In the genomic region with DNA sequence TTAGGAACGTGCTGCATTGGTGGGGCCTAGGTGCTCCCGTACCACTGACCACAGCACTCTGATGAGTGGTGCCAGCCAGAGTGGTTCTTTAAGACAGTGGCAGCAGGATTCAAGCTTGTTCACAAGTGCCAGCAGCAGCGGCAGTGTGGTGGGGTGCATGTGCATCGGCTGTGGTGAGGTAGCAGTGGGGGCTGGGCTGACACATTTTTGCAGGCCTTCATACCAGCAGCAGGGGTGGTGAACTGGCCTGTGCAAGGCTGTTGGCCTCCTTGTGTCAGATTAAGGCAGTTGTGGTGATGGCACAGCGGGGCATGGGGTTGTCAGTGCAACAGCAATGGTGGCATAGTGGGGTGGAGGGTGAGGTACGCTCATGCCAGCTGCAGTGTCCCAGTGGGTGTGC, we compare ENCODE assay signal across 34 cellular contexts.
"Had no signal": no experiment of that assay in that cellular context is flagged by ENCODE, and none has a peak within 500 bp of the region (broad histone marks: within the 10 kb centered on the region; RNA-seq: fewer than 3 reads in every experiment).

No MANE protein-coding gene starts in this region.

- H3K27me3 ChIP-seq: adrenal gland, ascending aorta, breast epithelium, cardiac muscle cell, esophagus muscularis mucosa, foreskin keratinocyte, gastrocnemius medialis had no signal

- H3K4me1 Mint-ChIP-seq: activated CD4-positive, alpha-beta memory T cell treated with anti-CD3 and anti-CD28 coated beads, Interleukin-2, amount 10 ng/mL, durations not matched to agents 7 days and 5 days; activated CD4-positive, alpha-beta T cell treated with anti-CD3 and anti-CD28 coated beads, Interleukin-2, amount 10 ng/mL, durations not matched to agents 7 days and 5 days; activated naive CD4-positive, alpha-beta T cell treated with anti-CD3 and anti-CD28 coated beads, Interleukin-2, amount 50 U/mL, for 24 hours; activated naive CD8-positive, alpha-beta T cell treated with anti-CD3 and anti-CD28 coated beads for 36 hours; activated naive CD8-positive, alpha-beta T cell treated with anti-CD3 and anti-CD28 coated beads, Interleukin-2, amount 50 U/mL, for 24 hours; brain; central memory CD8-positive, alpha-beta T cell had no signal

- H3K4me3 Mint-ChIP-seq: activated CD4-positive, alpha-beta memory T cell treated with anti-CD3 and anti-CD28 coated beads, Interleukin-2, amount 10 ng/mL, durations not matched to agents 7 days and 5 days; activated CD4-positive, alpha-beta T cell treated with anti-CD3 and anti-CD28 coated beads, Interleukin-2, amount 10 ng/mL, durations not matched to agents 7 days and 5 days; activated naive CD4-positive, alpha-beta T cell treated with anti-CD3 and anti-CD28 coated beads, Interleukin-2, amount 50 U/mL, for 24 hours; activated naive CD8-positive, alpha-beta T cell treated with anti-CD3 and anti-CD28 coated beads for 36 hours; activated naive CD8-positive, alpha-beta T cell treated with anti-CD3 and anti-CD28 coated beads, Interleukin-2, amount 50 U/mL, for 24 hours; activated T-cell treated with anti-CD3 and anti-CD28 coated beads, Interleukin-2, amount 50 U/mL, for 24 hours; activated T-cell treated with anti-CD3 and anti-CD28 coated beads, Interleukin-2, amount 50 U/mL, for 72 hours; brain; central memory CD8-positive, alpha-beta T cell; effector memory CD8-positive, alpha-beta T cell; WTC11 had no signal

- H3K27ac ChIP-seq: adrenal gland, ascending aorta, breast epithelium, cardiac muscle cell, esophagus muscularis mucosa, foreskin keratinocyte, gastrocnemius medialis, VCaP had no signal

- DNase-seq: activated CD4-positive, alpha-beta memory T cell treated with anti-CD3 and anti-CD28 coated beads, Interleukin-2, amount 10 ng/mL, durations not matched to agents 7 days and 5 days; activated CD4-positive, alpha-beta T cell treated with anti-CD3 and anti-CD28 coated beads for 1 hour; activated CD4-positive, alpha-beta T cell treated with anti-CD3 and anti-CD28 coated beads for 4 hours; activated CD4-positive, alpha-beta T cell treated with anti-CD3 and anti-CD28 coated beads, Interleukin-2, amount 10 ng/mL, durations not matched to agents 7 days and 5 days; activated CD4-positive, alpha-beta T cell treated with anti-CD3 and anti-CD28 coated beads, Interleukin-2, amount 50 U/mL, for 4 hours; activated CD8-positive, alpha-beta memory T cell treated with anti-CD3 and anti-CD28 coated beads, Interleukin-2, amount 50 U/mL, for 48 hours; activated gamma-delta T cell; activated naive CD4-positive, alpha-beta T cell; activated naive CD8-positive, alpha-beta T cell treated with anti-CD3 and anti-CD28 coated beads for 36 hours; activated naive CD8-positive, alpha-beta T cell treated with anti-CD3 and anti-CD28 coated beads, Interleukin-2, amount 50 U/mL, for 24 hours; activated T-cell treated with anti-CD3 and anti-CD28 coated beads for 4 hours; activated T-cell treated with anti-CD3 and anti-CD28 coated beads, Interleukin-2, amount 50 U/mL, for 24 hours; activated T-cell treated with anti-CD3 and anti-CD28 coated beads, Interleukin-2, amount 50 U/mL, for 72 hours; adrenal gland; amygdala; cortex of kidney; dermis blood vessel endothelial cell; effector CD4-positive, alpha-beta T cell; effector memory CD8-positive, alpha-beta T cell; erythroblast; foreskin keratinocyte; gastrocnemius medialis; glutamatergic neuron; T-helper 2 cell had no signal

- H3K27me3 Mint-ChIP-seq: activated CD4-positive, alpha-beta memory T cell treated with anti-CD3 and anti-CD28 coated beads, Interleukin-2, amount 10 ng/mL, durations not matched to agents 7 days and 5 days; activated CD4-positive, alpha-beta T cell treated with anti-CD3 and anti-CD28 coated beads, Interleukin-2, amount 10 ng/mL, durations not matched to agents 7 days and 5 days; activated naive CD4-positive, alpha-beta T cell treated with anti-CD3 and anti-CD28 coated beads, Interleukin-2, amount 50 U/mL, for 24 hours; activated naive CD8-positive, alpha-beta T cell treated with anti-CD3 and anti-CD28 coated beads for 36 hours; activated naive CD8-positive, alpha-beta T cell treated with anti-CD3 and anti-CD28 coated beads, Interleukin-2, amount 50 U/mL, for 24 hours; activated T-cell treated with anti-CD3 and anti-CD28 coated beads, Interleukin-2, amount 50 U/mL, for 24 hours; brain; central memory CD8-positive, alpha-beta T cell; effector memory CD8-positive, alpha-beta T cell had no signal

- H3K36me3 Mint-ChIP-seq: activated naive CD4-positive, alpha-beta T cell treated with anti-CD3 and anti-CD28 coated beads, Interleukin-2, amount 50 U/mL, for 24 hours; activated naive CD8-positive, alpha-beta T cell treated with anti-CD3 and anti-CD28 coated beads for 36 hours; brain had no signal

- H3K4me3 ChIP-seq: adrenal gland, ascending aorta, breast epithelium, cardiac muscle cell, esophagus muscularis mucosa, gastrocnemius medialis had no signal

- ATAC-seq: activated naive CD8-positive, alpha-beta T cell treated with anti-CD3 and anti-CD28 coated beads, Interleukin-2, amount 50 U/mL, for 24 hours; activated T-cell treated with anti-CD3 and anti-CD28 coated beads, Interleukin-2, amount 50 U/mL, for 72 hours; effector memory CD8-positive, alpha-beta T cell; foreskin keratinocyte; gastrocnemius medialis; WTC11 had no signal

- H3K9me3 ChIP-seq: adrenal gland, ascending aorta, esophagus muscularis mucosa, gastrocnemius medialis had no signal

- H3K27ac Mint-ChIP-seq: activated CD4-positive, alpha-beta memory T cell treated with anti-CD3 and anti-CD28 coated beads, Interleukin-2, amount 10 ng/mL, durations not matched to agents 7 days and 5 days; activated CD4-positive, alpha-beta T cell treated with anti-CD3 and anti-CD28 coated beads, Interleukin-2, amount 10 ng/mL, durations not matched to agents 7 days and 5 days; activated naive CD4-positive, alpha-beta T cell treated with anti-CD3 and anti-CD28 coated beads, Interleukin-2, amount 50 U/mL, for 24 hours; activated naive CD8-positive, alpha-beta T cell treated with anti-CD3 and anti-CD28 coated beads for 36 hours; activated naive CD8-positive, alpha-beta T cell treated with anti-CD3 and anti-CD28 coated beads, Interleukin-2, amount 50 U/mL, for 24 hours; activated T-cell treated with anti-CD3 and anti-CD28 coated beads, Interleukin-2, amount 50 U/mL, for 24 hours; activated T-cell treated with anti-CD3 and anti-CD28 coated beads, Interleukin-2, amount 50 U/mL, for 72 hours; brain; effector memory CD8-positive, alpha-beta T cell; WTC11 had no signal

- H3K4me1 ChIP-seq: adrenal gland, ascending aorta, breast epithelium, esophagus muscularis mucosa, foreskin keratinocyte, gastrocnemius medialis had no signal

- FAIRE-seq: colon had no signal

- H3K9me3 Mint-ChIP-seq: activated CD4-positive, alpha-beta memory T cell treated with anti-CD3 and anti-CD28 coated beads, Interleukin-2, amount 10 ng/mL, durations not matched to agents 7 days and 5 days had no signal

- H3K36me3 ChIP-seq: adrenal gland, ascending aorta, breast epithelium, cardiac muscle cell, esophagus muscularis mucosa, gastrocnemius medialis had no signal
